In genomic region chr2:127078691-127079270, GRCh38 we compare ENCODE assay signal across 8 cellular contexts. TPM values are rescaled to one million over a fixed set of nuclear protein-coding genes. Genes with fewer than 3 reads are reported as not detected.
A peak's percentile ranks its signal among the peaks of the same experiment; 100 is the strongest.
DNase-seq lines count a peak whose midpoint lies in the region; ATAC-seq and TF ChIP-seq lines count a peak whose summit lies in the region.

No MANE protein-coding gene starts in this region.

- WGBS in tibial nerve, 2 donors = 59 to 68% methylated on average over 4 to 5 of the region's 5 CpGs

- no peak overlapping the region for H3K4me3 ChIP-seq in tibial nerve

- no peak for TF ChIP-seq POLR2A in tibial nerve (IDR thresholded peaks at IDR 0.05)

- H3K27me3 Mint-ChIP-seq in activated naive CD4-positive, alpha-beta T cell treated with anti-CD3 and anti-CD28 coated beads for 36 hours (ENCODE audit: low read depth) = no peaks in the 10 kb centered on the region
- no peaks in the 10 kb centered on the region for H3K27me3 Mint-ChIP-seq in activated naive CD4-positive, alpha-beta T cell treated with anti-CD3 and anti-CD28 coated beads, Interleukin-2, amount 10 ng/mL, durations not matched to agents 7 days and 5 days
- no peaks in the 10 kb centered on the region for H3K27me3 Mint-ChIP-seq in memory B cell

- no peaks in the 10 kb centered on the region for H3K9me3 Mint-ChIP-seq in activated naive CD4-positive, alpha-beta T cell treated with anti-CD3 and anti-CD28 coated beads for 36 hours
- H3K9me3 Mint-ChIP-seq in activated naive CD4-positive, alpha-beta T cell treated with anti-CD3 and anti-CD28 coated beads, Interleukin-2, amount 10 ng/mL, durations not matched to agents 7 days and 5 days = no peaks in the 10 kb centered on the region
- no peaks in the 10 kb centered on the region for H3K9me3 Mint-ChIP-seq in memory B cell

- H3K4me1 ChIP-seq in tibial nerve = peaks cover 0 to 100% (median 82%) of the 10 kb centered on the region in 4 donors

- H3K4me1 Mint-ChIP-seq in activated naive CD4-positive, alpha-beta T cell treated with anti-CD3 and anti-CD28 coated beads for 36 hours (ENCODE audit: low read depth) = peaks cover 67% of the 10 kb centered on the region
- peaks cover 68% of the 10 kb centered on the region for H3K4me1 Mint-ChIP-seq in activated naive CD4-positive, alpha-beta T cell treated with anti-CD3 and anti-CD28 coated beads, Interleukin-2, amount 10 ng/mL, durations not matched to agents 7 days and 5 days
- H3K4me1 Mint-ChIP-seq in memory B cell = peaks cover 63% of the 10 kb centered on the region

- DNase-seq in activated naive CD4-positive, alpha-beta T cell treated with anti-CD3 and anti-CD28 coated beads for 36 hours = peak; percentile 19
- DNase-seq in activated naive CD4-positive, alpha-beta T cell (lab: John Stamatoyannopoulos, UW) = no peak
- DNase-seq in activated naive CD4-positive, alpha-beta T cell treated with anti-CD3 and anti-CD28 coated beads, Interleukin-2, amount 10 ng/mL, durations not matched to agents 7 days and 5 days = no peak
- no peak for DNase-seq in memory B cell (ENCODE audit: low spot score in 2 of 2)
- no peak for DNase-seq in tibial nerve (ENCODE audit: low spot score in 2 of 2)

- no peak for TF ChIP-seq EP300 in tibial nerve (IDR thresholded peaks at IDR 0.05)

- H3K27me3 ChIP-seq in tibial nerve = no peaks in the 10 kb centered on the region

- H3K27ac Mint-ChIP-seq in activated naive CD4-positive, alpha-beta T cell treated with anti-CD3 and anti-CD28 coated beads for 36 hours = peak overlapping the region; percentile 55
- peak overlapping the region; percentile 81 for H3K27ac Mint-ChIP-seq in activated naive CD4-positive, alpha-beta T cell treated with anti-CD3 and anti-CD28 coated beads, Interleukin-2, amount 10 ng/mL, durations not matched to agents 7 days and 5 days
- H3K27ac Mint-ChIP-seq in memory B cell = peak overlapping the region; percentile 97

- H3K9me3 ChIP-seq in tibial nerve = no peaks in the 10 kb centered on the region

- CTCF ChIA-PET in activated naive CD4-positive, alpha-beta T cell treated with anti-CD3 and anti-CD28 coated beads for 36 hours (lab: Charles Lee) = interaction anchor here (0.7 to 5.9 kb wide), 2 partner anchors 10 to 11 kb away, joined by 3 to 47 read pairs; no protein-coding TSS in a partner anchor
- CTCF ChIA-PET in activated naive CD4-positive, alpha-beta T cell treated with anti-CD3 and anti-CD28 coated beads, Interleukin-2, amount 10 ng/mL, durations not matched to agents 7 days and 5 days (lab: Charles Lee) = interaction anchor here (1.4 to 8.1 kb wide), 2 partner anchors 11 to 29 kb away, joined by 3 to 52 read pairs; no protein-coding TSS in a partner anchor

- H3K36me3 ChIP-seq in tibial nerve = no peaks in the 10 kb centered on the region

- H3K27ac ChIP-seq in tibial nerve = peak overlapping the region; percentile 84 to 97 (median 91)

- peaks cover 4% of the 10 kb centered on the region for H3K36me3 Mint-ChIP-seq in activated naive CD4-positive, alpha-beta T cell treated with anti-CD3 and anti-CD28 coated beads for 36 hours (ENCODE audit: low read depth)
- H3K36me3 Mint-ChIP-seq in activated naive CD4-positive, alpha-beta T cell treated with anti-CD3 and anti-CD28 coated beads, Interleukin-2, amount 10 ng/mL, durations not matched to agents 7 days and 5 days = peaks cover 36% of the 10 kb centered on the region
- peaks cover 7% of the 10 kb centered on the region for H3K36me3 Mint-ChIP-seq in memory B cell

- H3K4me3 Mint-ChIP-seq in activated naive CD4-positive, alpha-beta T cell treated with anti-CD3 and anti-CD28 coated beads for 36 hours = peak overlapping the region; percentile 14
- peak overlapping the region; percentile 83 for H3K4me3 Mint-ChIP-seq in activated naive CD4-positive, alpha-beta T cell treated with anti-CD3 and anti-CD28 coated beads, Interleukin-2, amount 10 ng/mL, durations not matched to agents 7 days and 5 days
- peak overlapping the region; percentile 91 for H3K4me3 Mint-ChIP-seq in memory B cell

- TF ChIP-seq CTCF in tibial nerve (IDR thresholded peaks at IDR 0.05) = no peak

- intact Hi-C loops in activated naive CD4-positive, alpha-beta T cell treated with anti-CD3 and anti-CD28 coated beads for 36 hours (cut with micrococcal nuclease) = no loop called here

- no peak for ATAC-seq in memory B cell (ENCODE audit: low read depth)
- no peak for ATAC-seq in HG03097 (IDR thresholded peaks at IDR 0.05; ENCODE audit: low FRiP score, unreplicated experiment)
- no peak for ATAC-seq in HG02981 (IDR thresholded peaks at IDR 0.05; ENCODE audit: unreplicated experiment)
- ATAC-seq in HG03045 (IDR thresholded peaks at IDR 0.05; ENCODE audit: unreplicated experiment) = no peak

RNA-seq across cellular contexts. Expression of gene BIN1, which starts 28.2 kb away (rescaled TPM):
- total RNA-seq in activated naive CD4-positive, alpha-beta T cell treated with anti-CD3 and anti-CD28 coated beads for 36 hours = 10 to 100 TPM; 50.4 to 51.1 TPM
- total RNA-seq in tibial nerve = 100 to 1,000 TPM in 2 of 4 donors, 10 to 100 TPM in 2; 95.7 to 146 (median 98.8) TPM

Comparison
In these comparisons a context has a peak if more than half of its experiments do, and no peak if none do; other contexts are left out.
1. H3K4me3 Mint-ChIP-seq: peak in every context shown above with its lines; median percentile 91 in memory B cell; 83 in activated naive CD4-positive, alpha-beta T cell treated with anti-CD3 and anti-CD28 coated beads, Interleukin-2, amount 10 ng/mL, durations not matched to agents 7 days and 5 days; 14 in activated naive CD4-positive, alpha-beta T cell treated with anti-CD3 and anti-CD28 coated beads for 36 hours.